ENCODE assay signal across 1 cellular context in genomic region chr10:15719899-15720634, GRCh38.
A peak's percentile ranks its signal among the peaks of the same experiment; 100 is the strongest.
TF ChIP-seq lines count a peak whose summit lies in the region.

ITGA8 (minus strand) TSS chr10:15719922; CDS start chr10:15719771, 151 bp downstream.

TF ChIP-seq in HEK293, 187 proteins besides CTCF, POLR2A, EP300 and RAD21 (continued from another document):
- TF ChIP-seq ZNF692 (tag by site-specific recombination; IDR thresholded peaks at IDR 0.05), result peak; percentile 14; the same call in 1 of the 2 replicates
- peak; percentile 10; the same call in 1 of the 2 replicates for TF ChIP-seq SP2 (tag by site-specific recombination; IDR thresholded peaks at IDR 0.05)
- TF ChIP-seq ZSCAN30 (tag by site-specific recombination; IDR thresholded peaks at IDR 0.05), result peak; percentile 35; the same call in 1 of the 2 replicates
- peak; percentile 23; the same call in 1 of the 2 replicates for TF ChIP-seq ZXDB (tag by site-specific recombination; IDR thresholded peaks at IDR 0.05)
- peak; percentile 50; the same call in 1 of the 2 replicates for TF ChIP-seq BCL11A (tag by site-specific recombination; IDR thresholded peaks at IDR 0.05; ENCODE audit: low read depth)
- no peak for TF ChIP-seq ZNF433 (tag by site-specific recombination; IDR thresholded peaks at IDR 0.05; ENCODE audit: low read depth)
- no peak for TF ChIP-seq ZNF248 (tag by site-specific recombination; IDR thresholded peaks at IDR 0.05)
- peak; percentile 15; the same call in 1 of the 2 replicates for TF ChIP-seq ZNF391 (tag by site-specific recombination; IDR thresholded peaks at IDR 0.05; ENCODE audit: borderline replicate concordance, low read depth)
- no peak for TF ChIP-seq ZBTB11 (tag by site-specific recombination; conservative IDR thresholded peaks at IDR 0.05; ENCODE audit: low read depth)
- TF ChIP-seq ZNF639 (tag by site-specific recombination; IDR thresholded peaks at IDR 0.05), result peak; percentile 26; the same call in 1 of the 2 replicates
- no peak for TF ChIP-seq ZNF114 (tag by site-specific recombination; IDR thresholded peaks at IDR 0.05)
- TF ChIP-seq PATZ1 (tag by site-specific recombination; IDR thresholded peaks at IDR 0.05), result peak; percentile 67
- peak; percentile 78 for TF ChIP-seq ZBTB17 (tag by site-specific recombination; IDR thresholded peaks at IDR 0.05)
- peak; percentile 81 for TF ChIP-seq ZBTB44 (tag by site-specific recombination; IDR thresholded peaks at IDR 0.05)
- TF ChIP-seq OSR2 (tag by site-specific recombination; IDR thresholded peaks at IDR 0.05), result no peak
- peak; percentile 14; the same call in 1 of the 2 replicates for TF ChIP-seq ZNF654 (tag by site-specific recombination; IDR thresholded peaks at IDR 0.05; ENCODE audit: low read depth)
- peak; percentile 66 for TF ChIP-seq ZNF366 (tag by site-specific recombination; conservative IDR thresholded peaks at IDR 0.05)
- TF ChIP-seq, protein P1, sequence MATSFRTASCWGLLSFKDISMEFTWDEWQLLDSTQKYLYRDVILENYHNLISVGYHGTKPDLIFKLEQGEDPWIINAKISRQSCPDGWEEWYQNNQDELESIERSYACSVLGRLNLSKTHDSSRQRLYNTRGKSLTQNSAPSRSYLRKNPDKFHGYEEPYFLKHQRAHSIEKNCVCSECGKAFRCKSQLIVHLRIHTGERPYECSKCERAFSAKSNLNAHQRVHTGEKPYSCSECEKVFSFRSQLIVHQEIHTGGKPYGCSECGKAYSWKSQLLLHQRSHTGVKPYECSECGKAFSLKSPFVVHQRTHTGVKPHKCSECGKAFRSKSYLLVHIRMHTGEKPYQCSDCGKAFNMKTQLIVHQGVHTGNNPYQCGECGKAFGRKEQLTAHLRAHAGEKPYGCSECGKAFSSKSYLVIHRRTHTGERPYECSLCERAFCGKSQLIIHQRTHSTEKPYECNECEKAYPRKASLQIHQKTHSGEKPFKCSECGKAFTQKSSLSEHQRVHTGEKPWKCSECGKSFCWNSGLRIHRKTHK (tag by site-specific recombination; IDR thresholded peaks at IDR 0.05), result no peak
- peak; percentile 69 for TF ChIP-seq ZNF2 (tag by site-specific recombination; IDR thresholded peaks at IDR 0.05)
- TF ChIP-seq ZNF561 (tag by site-specific recombination; IDR thresholded peaks at IDR 0.05; ENCODE audit: borderline replicate concordance), result 0 out of 2 replicates have a peak, but pooled peaks have one; percentile 21
- TF ChIP-seq ZNF658 (tag by site-specific recombination; IDR thresholded peaks at IDR 0.05), result no peak
- peak; percentile 57; the same call in 1 of the 2 replicates for TF ChIP-seq ZNF18 (tag by site-specific recombination; IDR thresholded peaks at IDR 0.05)
- no peak for TF ChIP-seq ZNF211 (tag by site-specific recombination; IDR thresholded peaks at IDR 0.05; ENCODE audit: low read depth)
- 0 out of 2 replicates have a peak, but pooled peaks have one; percentile 32 for TF ChIP-seq TRIM28 (IDR thresholded peaks at IDR 0.05; ENCODE audit: borderline replicate concordance, low read length)
- TF ChIP-seq ZNF148 (tag by site-specific recombination; IDR thresholded peaks at IDR 0.05; ENCODE audit: borderline replicate concordance), result no peak
- TF ChIP-seq ZNF19 (tag by site-specific recombination; IDR thresholded peaks at IDR 0.05; ENCODE audit: low read depth), result no peak
- TF ChIP-seq ZBTB1 (tag by site-specific recombination; IDR thresholded peaks at IDR 0.05), result 0 out of 2 replicates have a peak, but pooled peaks have one; percentile 12
- no peak for TF ChIP-seq ZSCAN18 (tag by site-specific recombination; IDR thresholded peaks at IDR 0.05)
- TF ChIP-seq, protein P2, sequence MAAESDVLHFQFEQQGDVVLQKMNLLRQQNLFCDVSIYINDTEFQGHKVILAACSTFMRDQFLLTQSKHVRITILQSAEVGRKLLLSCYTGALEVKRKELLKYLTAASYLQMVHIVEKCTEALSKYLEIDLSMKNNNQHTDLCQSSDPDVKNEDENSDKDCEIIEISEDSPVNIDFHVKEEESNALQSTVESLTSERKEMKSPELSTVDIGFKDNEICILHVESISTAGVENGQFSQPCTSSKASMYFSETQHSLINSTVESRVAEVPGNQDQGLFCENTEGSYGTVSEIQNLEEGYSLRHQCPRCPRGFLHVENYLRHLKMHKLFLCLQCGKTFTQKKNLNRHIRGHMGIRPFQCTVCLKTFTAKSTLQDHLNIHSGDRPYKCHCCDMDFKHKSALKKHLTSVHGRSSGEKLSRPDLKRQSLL (tag by site-specific recombination; IDR thresholded peaks at IDR 0.05), result peak; percentile 82; the same call in 1 of the 2 replicates
- TF ChIP-seq ZBTB20 (tag by site-specific recombination; IDR thresholded peaks at IDR 0.05), result no peak
- 0 out of 2 replicates have a peak, but pooled peaks have one; percentile 9 for TF ChIP-seq ZNF423 (tag by site-specific recombination; IDR thresholded peaks at IDR 0.05)
- TF ChIP-seq BCL11B (tag by site-specific recombination; IDR thresholded peaks at IDR 0.05; ENCODE audit: low read depth), result 0 out of 2 replicates have a peak, but pooled peaks have one; percentile 21
- TF ChIP-seq KLF17 (tag by site-specific recombination; IDR thresholded peaks at IDR 0.05), result peak; percentile 51; the same call in 1 of the 2 replicates
